ENCODE assay signal across 2 cellular contexts in genomic region chr6:89011436-89011835, GRCh38.
TF ChIP-seq lines count a peak whose summit lies in the region.

No MANE protein-coding gene starts in this region.

TF ChIP-seq in GM23338, 12 proteins besides CTCF, POLR2A, EP300 and RAD21:
- no peak for TF ChIP-seq POLR2AphosphoS5 (IDR thresholded peaks at IDR 0.05; ENCODE audit: low read depth)
- no peak for TF ChIP-seq EZH2phosphoT487 (IDR thresholded peaks at IDR 0.05; ENCODE audit: unreplicated experiment)
- TF ChIP-seq EZH2 (IDR thresholded peaks at IDR 0.05; ENCODE audit: low read depth, unreplicated experiment) = no peak
- no peak for TF ChIP-seq ETS1 (IDR thresholded peaks at IDR 0.05)
- no peak for TF ChIP-seq ZNF462 (CRISPR knock-in tag; IDR thresholded peaks at IDR 0.05)
- TF ChIP-seq NANOG (IDR thresholded peaks at IDR 0.05; ENCODE audit: borderline replicate concordance) = no peak
- no peak for TF ChIP-seq JUNB (IDR thresholded peaks at IDR 0.05; ENCODE audit: unreplicated experiment)
- TF ChIP-seq CREB1 (CRISPR knock-in tag; IDR thresholded peaks at IDR 0.05; ENCODE audit: low read depth) = no peak
- TF ChIP-seq REST (IDR thresholded peaks at IDR 0.05; ENCODE audit: unreplicated experiment) = no peak
- no peak for TF ChIP-seq STAT1 (IDR thresholded peaks at IDR 0.05; ENCODE audit: unreplicated experiment)
- TF ChIP-seq ZNF331 (CRISPR knock-in tag; IDR thresholded peaks at IDR 0.05; ENCODE audit: low read depth) = no peak

TF ChIP-seq in H1, 55 proteins besides CTCF, POLR2A, EP300 and RAD21:
- TF ChIP-seq BACH1 (IDR thresholded peaks at IDR 0.05; ENCODE audit: low read length) = no peak
- 0 out of 2 replicates have a peak, but pooled peaks have one; percentile 48 for TF ChIP-seq YY1 (IDR thresholded peaks at IDR 0.05; ENCODE audit: low read depth, low read length)
